ENCODE assay signal across 27 cellular contexts in the genomic region with DNA sequence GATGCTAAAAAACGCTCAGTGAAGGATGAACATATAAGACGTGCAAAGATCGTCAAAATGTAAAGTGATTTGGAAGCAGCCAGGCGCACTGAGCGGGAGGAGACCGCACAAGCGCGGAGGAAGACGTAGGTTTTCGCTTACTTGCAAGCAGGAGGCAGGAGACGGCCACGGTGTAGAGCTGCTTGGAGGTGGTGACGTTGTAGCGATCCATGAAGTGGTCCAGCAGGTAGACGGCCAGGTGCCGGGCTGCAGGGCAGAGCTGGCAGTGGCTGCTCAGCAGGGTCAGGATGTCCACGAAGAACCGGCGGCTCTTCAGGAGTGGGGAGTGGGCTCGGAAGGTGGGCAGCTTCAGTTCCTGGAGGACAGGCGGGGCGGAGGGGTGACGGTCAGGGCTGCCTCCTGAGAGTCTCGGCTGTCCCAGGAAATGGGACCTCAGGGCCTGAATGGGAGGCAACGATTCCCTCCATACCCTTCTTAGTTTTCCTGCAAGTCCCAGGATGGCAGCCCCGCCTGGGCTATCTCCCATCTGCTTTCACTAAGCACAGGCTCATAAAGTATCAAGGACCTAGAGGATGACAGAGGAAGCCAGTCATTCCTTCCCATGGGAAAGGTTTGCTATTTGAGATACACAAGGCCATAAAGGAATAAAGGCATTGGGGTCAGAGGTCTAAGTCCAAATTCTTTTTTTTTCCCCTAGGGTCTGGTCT. TPM values are rescaled to one million over a fixed set of nuclear protein-coding genes. Genes with fewer than 3 reads are reported as not detected.
A peak's percentile ranks its signal among the peaks of the same experiment; 100 is the strongest.
DNase-seq lines count a peak whose midpoint lies in the region; ATAC-seq and TF ChIP-seq lines count a peak whose summit lies in the region.
"Had no signal": no experiment of that assay in that cellular context is flagged by ENCODE, and none has a peak within 500 bp of the region (broad histone marks: within the 10 kb centered on the region; RNA-seq: fewer than 3 reads in every experiment).

No MANE protein-coding gene starts in this region.

- no peak overlapping the region for H3K27ac ChIP-seq in ascending aorta
- H3K27ac ChIP-seq: 22Rv1, C4-2B, PC-9, RWPE1 had no signal

- no peak overlapping the region for H3K4me3 Mint-ChIP-seq in chondrocyte (ENCODE audit: unreplicated experiment)
- no peak overlapping the region for H3K4me3 Mint-ChIP-seq in nephron progenitor cell
- no peak overlapping the region for H3K4me3 Mint-ChIP-seq in stimulated activated memory B cell treated with anti-CD40 and anti-IgM and Interleukin-4, amounts not matched to agents 10 μg/mL and 1 μg/mL and 100 μg/mL, for 72 hours
- H3K4me3 Mint-ChIP-seq: B cell; CD8-positive, alpha-beta memory T cell had no signal

- no peaks in the 10 kb centered on the region for H3K36me3 ChIP-seq in ascending aorta

- peaks cover 11% of the 10 kb centered on the region for H3K36me3 Mint-ChIP-seq in chondrocyte (ENCODE audit: low read depth)
- H3K36me3 Mint-ChIP-seq in nephron progenitor cell (ENCODE audit: low read depth): peaks cover 64% of the 10 kb centered on the region
- H3K36me3 Mint-ChIP-seq in stimulated activated memory B cell treated with anti-CD40 and anti-IgM and Interleukin-4, amounts not matched to agents 10 μg/mL and 1 μg/mL and 100 μg/mL, for 72 hours: no peaks in the 10 kb centered on the region

- H3K4me3 ChIP-seq in ascending aorta: no peak overlapping the region
- H3K4me3 ChIP-seq: PC-9 had no signal

- H3K27me3 ChIP-seq in ascending aorta: no peaks in the 10 kb centered on the region

- peak; percentile 9 for ATAC-seq in stimulated activated memory B cell treated with anti-CD40 and anti-IgM and Interleukin-4, amounts not matched to agents 10 μg/mL and 1 μg/mL and 100 μg/mL, for 72 hours
- ATAC-seq in HG02623 (IDR thresholded peaks at IDR 0.05; ENCODE audit: unreplicated experiment): no peak

- H3K27ac Mint-ChIP-seq in chondrocyte (ENCODE audit: unreplicated experiment) (no peak overlapping the region), nephron progenitor cell (no peak overlapping the region)
- no peak overlapping the region for H3K27ac Mint-ChIP-seq in stimulated activated memory B cell treated with anti-CD40 and anti-IgM and Interleukin-4, amounts not matched to agents 10 μg/mL and 1 μg/mL and 100 μg/mL, for 72 hours
- H3K27ac Mint-ChIP-seq: B cell; CD8-positive, alpha-beta memory T cell had no signal

- H3K9me3 Mint-ChIP-seq in chondrocyte (ENCODE audit: low read depth): no peaks in the 10 kb centered on the region
- H3K9me3 Mint-ChIP-seq in nephron progenitor cell: no peaks in the 10 kb centered on the region
- H3K9me3 Mint-ChIP-seq in stimulated activated memory B cell treated with anti-CD40 and anti-IgM and Interleukin-4, amounts not matched to agents 10 μg/mL and 1 μg/mL and 100 μg/mL, for 72 hours: no peaks in the 10 kb centered on the region
- H3K9me3 Mint-ChIP-seq: CD8-positive, alpha-beta memory T cell had no signal

- no peak for TF ChIP-seq CTCF in chondrocyte (IDR thresholded peaks at IDR 0.05)
- TF ChIP-seq CTCF in nephron progenitor cell (IDR thresholded peaks at IDR 0.05): no peak
- no peak for TF ChIP-seq CTCF in ascending aorta (IDR thresholded peaks at IDR 0.05)

- DNase-seq in NCI-H524 (lab: John Stamatoyannopoulos, UW) (peak; percentile 10 to 63), NCI-H524 treated with DMSO at 0.1 percent for 48 hours (lab: John Stamatoyannopoulos, UW) (no peak), chondrocyte (ENCODE audit: low spot score) (peak; percentile 85), nephron progenitor cell (peak; percentile 30), ascending aorta (ENCODE audit: low spot score in 2 of 2) (no peak), activated gamma-delta T cell treated with Interleukin-2 at 50 U/mL for 16 hours (no peak)
- DNase-seq: CD8-positive, alpha-beta memory T cell; DMS153; DND-41; KG1; NCI-H1048; NCI-H1417; NCI-H1694 treated with DMSO at 0.1 percent for 48 hours; NCI-H2081; NCI-H2171; NCI-H345; NCI-H510A treated with DMSO at 0.1 percent for 48 hours; NCI-H774; PC-9; SHP77 had no signal

- no peaks in the 10 kb centered on the region for H3K9me3 ChIP-seq in ascending aorta

- H3K27me3 Mint-ChIP-seq in chondrocyte (ENCODE audit: low read depth): no peaks in the 10 kb centered on the region
- peaks cover 8% of the 10 kb centered on the region for H3K27me3 Mint-ChIP-seq in nephron progenitor cell (ENCODE audit: low read depth, poor library complexity)
- H3K27me3 Mint-ChIP-seq in stimulated activated memory B cell treated with anti-CD40 and anti-IgM and Interleukin-4, amounts not matched to agents 10 μg/mL and 1 μg/mL and 100 μg/mL, for 72 hours: peaks cover 30% of the 10 kb centered on the region

- H3K4me1 Mint-ChIP-seq in chondrocyte (ENCODE audit: low read depth) (peaks cover 11% of the 10 kb centered on the region), nephron progenitor cell (peaks cover 63% of the 10 kb centered on the region)
- H3K4me1 Mint-ChIP-seq in stimulated activated memory B cell treated with anti-CD40 and anti-IgM and Interleukin-4, amounts not matched to agents 10 μg/mL and 1 μg/mL and 100 μg/mL, for 72 hours: no peaks in the 10 kb centered on the region
- H3K4me1 Mint-ChIP-seq: B cell; CD8-positive, alpha-beta memory T cell had no signal

- H3K4me1 ChIP-seq in ascending aorta: no peaks in the 10 kb centered on the region

- intact Hi-C loops in ascending aorta (cut with DNase I): no loop called here

RNA-seq across cellular contexts. Expression of a gene that starts 31.8 kb away (rescaled TPM):
- total RNA-seq in chondrocyte (4.7 to 11.4 TPM (median 10.0 TPM) in 3 replicates), ascending aorta (not detected)
- total RNA-seq: CD8-positive, alpha-beta memory T cell had no signal

RNA-seq across cellular contexts. Expression of a gene that starts 51.2 kb away (rescaled TPM):
- total RNA-seq in chondrocyte (not detected in 3 replicates), ascending aorta (not detected)
- total RNA-seq: B cell; CD8-positive, alpha-beta memory T cell; H4 had no signal

Comparison
In these comparisons a context has a peak if more than half of its experiments do, and no peak if none do; other contexts are left out.
1. DNase-seq: peak in NCI-H524 (2 of 2), chondrocyte (single experiment) and nephron progenitor cell (single experiment); none in NCI-H524 treated with DMSO at 0.1 percent for 48 hours (single experiment), ascending aorta (0 of 2) and activated gamma-delta T cell treated with Interleukin-2 at 50 U/mL for 16 hours (single experiment).